1 cellular context compared by ENCODE assay signal in the genomic region with DNA sequence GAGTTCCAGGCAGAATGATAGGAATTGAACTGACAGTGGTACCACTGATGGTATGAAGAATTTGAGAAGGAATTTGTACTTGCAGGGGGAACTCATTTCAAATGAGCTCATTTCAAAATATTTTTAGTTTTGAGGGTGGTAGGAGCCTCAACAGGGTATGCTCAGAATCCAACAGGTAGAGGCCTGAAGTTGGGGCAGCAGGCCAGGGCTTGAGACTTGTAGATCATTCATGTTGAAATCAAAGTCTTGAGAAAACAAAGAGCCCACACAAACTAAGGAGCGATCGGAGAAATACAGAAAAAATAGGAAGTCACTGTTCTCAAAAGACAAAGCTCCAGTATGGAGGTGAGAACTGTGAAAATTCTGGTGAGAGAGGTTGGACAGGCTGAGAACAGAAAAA.
TF ChIP-seq lines count a peak whose summit lies in the region.

No MANE protein-coding gene starts in this region.

TF ChIP-seq in GM12878, 131 proteins besides CTCF, POLR2A, EP300 and RAD21 (continued from another document):
- TF ChIP-seq BACH1 (IDR thresholded peaks at IDR 0.05; ENCODE audit: borderline replicate concordance): no peak
- TF ChIP-seq ZNF384 (IDR thresholded peaks at IDR 0.05; ENCODE audit: borderline replicate concordance, low read depth, low read length): no peak
- TF ChIP-seq ESRRA (IDR thresholded peaks at IDR 0.05; ENCODE audit: low read length): no peak
- no peak for TF ChIP-seq PAX8 (IDR thresholded peaks at IDR 0.05)
- TF ChIP-seq MYC (IDR thresholded peaks at IDR 0.05; ENCODE audit: insufficient read depth, insufficient read length, insufficient replicate concordance, low read length, severe bottlenecking): no peak
- TF ChIP-seq NFYA (IDR thresholded peaks at IDR 0.05; ENCODE audit: borderline replicate concordance, low read depth, low read length): no peak
- no peak for TF ChIP-seq CBX5 (IDR thresholded peaks at IDR 0.05; ENCODE audit: low read depth)
- no peak for TF ChIP-seq RAD51 (IDR thresholded peaks at IDR 0.05)
- no peak for TF ChIP-seq TAF1 (IDR thresholded peaks at IDR 0.05; ENCODE audit: borderline replicate concordance, low read depth, low read length)
- TF ChIP-seq, protein P1, sequence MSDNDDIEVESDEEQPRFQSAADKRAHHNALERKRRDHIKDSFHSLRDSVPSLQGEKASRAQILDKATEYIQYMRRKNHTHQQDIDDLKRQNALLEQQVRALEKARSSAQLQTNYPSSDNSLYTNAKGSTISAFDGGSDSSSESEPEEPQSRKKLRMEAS (IDR thresholded peaks at IDR 0.05; ENCODE audit: low read depth, low read length): no peak
- no peak for TF ChIP-seq SIN3A (IDR thresholded peaks at IDR 0.05; ENCODE audit: low read depth, low read length)
- TF ChIP-seq MXI1 (IDR thresholded peaks at IDR 0.05; ENCODE audit: low read depth, low read length): no peak
- TF ChIP-seq, protein P2, sequence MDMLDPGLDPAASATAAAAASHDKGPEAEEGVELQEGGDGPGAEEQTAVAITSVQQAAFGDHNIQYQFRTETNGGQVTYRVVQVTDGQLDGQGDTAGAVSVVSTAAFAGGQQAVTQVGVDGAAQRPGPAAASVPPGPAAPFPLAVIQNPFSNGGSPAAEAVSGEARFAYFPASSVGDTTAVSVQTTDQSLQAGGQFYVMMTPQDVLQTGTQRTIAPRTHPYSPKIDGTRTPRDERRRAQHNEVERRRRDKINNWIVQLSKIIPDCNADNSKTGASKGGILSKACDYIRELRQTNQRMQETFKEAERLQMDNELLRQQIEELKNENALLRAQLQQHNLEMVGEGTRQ (IDR thresholded peaks at IDR 0.05; ENCODE audit: borderline replicate concordance, low read depth, low read length): no peak
- no peak for TF ChIP-seq EGR1 (IDR thresholded peaks at IDR 0.05; ENCODE audit: borderline replicate concordance in 1 of 2, low read depth in 2 of 2, low read length in 2 of 2)
